Comparison of ENCODE assay signal across 8 cellular contexts in the genomic region with DNA sequence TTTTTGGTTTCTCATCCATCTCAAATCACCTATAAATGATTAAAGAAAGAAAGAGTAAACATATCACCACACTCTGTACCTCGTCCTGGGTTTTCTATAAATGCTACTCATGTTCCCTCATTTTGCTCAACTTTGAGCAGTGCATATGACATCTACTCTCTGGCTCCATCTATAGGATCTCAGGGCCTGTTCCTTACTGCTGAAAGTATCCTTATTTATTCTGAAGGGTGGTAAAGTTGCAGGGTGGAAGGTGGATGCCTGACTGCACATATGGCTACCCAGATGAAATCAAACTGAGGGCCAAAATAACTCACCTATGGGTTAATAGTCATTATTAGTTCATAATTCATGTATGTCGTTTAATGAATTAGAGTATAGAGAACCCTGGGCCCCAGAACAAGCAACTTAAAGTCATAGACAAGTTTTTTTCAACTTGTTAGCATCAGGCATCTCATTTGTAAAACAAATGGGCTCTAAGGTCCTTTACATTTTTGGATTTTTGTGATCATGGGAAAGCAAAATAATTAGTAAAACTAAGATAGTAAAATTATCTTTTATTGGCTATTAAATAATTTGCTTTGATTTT. TPM values are rescaled to one million over a fixed set of nuclear protein-coding genes. Genes with fewer than 3 reads are reported as not detected.
A peak's percentile ranks its signal among the peaks of the same experiment; 100 is the strongest.
DNase-seq lines count a peak whose midpoint lies in the region; ATAC-seq, FAIRE-seq and TF ChIP-seq lines count a peak whose summit lies in the region.

No MANE protein-coding gene starts in this region.

- WGBS in HepG2 (ENCODE audit: low lambda C conversion rate): 71% methylated on average over 2 of the region's 2 CpGs

- peak; percentile 65 to 74 for ATAC-seq in activated T-cell treated with anti-CD3 and anti-CD28 coated beads, Interleukin-2, amount 50 U/mL, for 72 hours (replicated peaks in 1 of 2)
- ATAC-seq in HG03135 (IDR thresholded peaks at IDR 0.05; ENCODE audit: unreplicated experiment) (peak; percentile 63), HepG2 (peak; percentile 97)
- peak; percentile 79 for ATAC-seq in central memory CD8-positive, alpha-beta T cell (replicated peaks; ENCODE audit: extremely low read depth, poor library complexity, severe bottlenecking)

- no peak overlapping the region for H3K27ac ChIP-seq in HepG2 (ENCODE audit: extremely low read length, insufficient read depth, low read length)

- CTCF ChIA-PET in HepG2 (lab: Yijun Ruan, JAX; ENCODE audit: low intra/inter-chr PET ratio, low total read pairs): interaction anchor here (2.1 kb wide), 1 partner anchor 74 kb away, joined by 11 read pairs; no protein-coding TSS in a partner anchor

- peaks cover 17 to 77% of the 10 kb centered on the region in 2 experiments for H3K36me3 ChIP-seq in HepG2 (replicated peaks in 1 of 2; ENCODE audit: control insufficient read depth in 1 of 2, insufficient read depth in 2 of 2, low read length in 2 of 2)

- peaks cover 17 to 40% of the 10 kb centered on the region in 2 donors for H3K36me3 Mint-ChIP-seq in activated T-cell treated with anti-CD3 and anti-CD28 coated beads, Interleukin-2, amount 50 U/mL, for 72 hours (ENCODE audit: insufficient read depth in 2 of 2)
- peaks cover 95% of the 10 kb centered on the region for H3K36me3 Mint-ChIP-seq in activated T-cell treated with anti-CD3 and anti-CD28 coated beads, Interleukin-2, amount 50 U/mL, for 24 hours (ENCODE audit: low read depth)
- H3K36me3 Mint-ChIP-seq in central memory CD8-positive, alpha-beta T cell (ENCODE audit: insufficient read depth): peaks cover 74% of the 10 kb centered on the region

- no peak overlapping the region for H3K4me3 ChIP-seq in HepG2 (replicated peaks in 1 of 3; ENCODE audit: insufficient read depth in 1 of 3, low read depth in 2 of 3, low read length in 3 of 3)

- no peaks in the 10 kb centered on the region for H3K27me3 Mint-ChIP-seq in activated T-cell treated with anti-CD3 and anti-CD28 coated beads, Interleukin-2, amount 50 U/mL, for 72 hours (ENCODE audit: low read depth)
- no peaks in the 10 kb centered on the region for H3K27me3 Mint-ChIP-seq in activated T-cell treated with anti-CD3 and anti-CD28 coated beads, Interleukin-2, amount 50 U/mL, for 24 hours
- no peaks in the 10 kb centered on the region for H3K27me3 Mint-ChIP-seq in central memory CD8-positive, alpha-beta T cell

- no peaks in the 10 kb centered on the region for H4K20me1 ChIP-seq in HepG2 (ENCODE audit: insufficient read depth, low read length)

- H3K27ac Mint-ChIP-seq in activated T-cell treated with anti-CD3 and anti-CD28 coated beads, Interleukin-2, amount 50 U/mL, for 72 hours: peak overlapping the region; percentile 36
- H3K27ac Mint-ChIP-seq in activated T-cell treated with anti-CD3 and anti-CD28 coated beads, Interleukin-2, amount 50 U/mL, for 24 hours: no peak overlapping the region
- H3K27ac Mint-ChIP-seq in central memory CD8-positive, alpha-beta T cell (ENCODE audit: low read depth): peak overlapping the region; percentile 7

- H3K4me1 Mint-ChIP-seq in activated T-cell treated with anti-CD3 and anti-CD28 coated beads, Interleukin-2, amount 50 U/mL, for 72 hours (ENCODE audit: low read depth): no peaks in the 10 kb centered on the region
- no peaks in the 10 kb centered on the region for H3K4me1 Mint-ChIP-seq in activated T-cell treated with anti-CD3 and anti-CD28 coated beads, Interleukin-2, amount 50 U/mL, for 24 hours (ENCODE audit: low read depth)
- peaks cover 11% of the 10 kb centered on the region for H3K4me1 Mint-ChIP-seq in central memory CD8-positive, alpha-beta T cell

- FAIRE-seq in HepG2 (lab: Jason Lieb, UNC) (no peak), urothelium cell line (lab: Jason Lieb, UNC) (no peak)

- DNase-seq in activated T-cell treated with anti-CD3 and anti-CD28 coated beads, Interleukin-2, amount 50 U/mL, for 72 hours: peak in 1 of 2 donors; percentile 13
- no peak for DNase-seq in activated T-cell treated with anti-CD3 and anti-CD28 coated beads, Interleukin-2, amount 50 U/mL, for 24 hours
- DNase-seq in NOMO-1 treated with DMSO at 0.1 percent for 48 hours (lab: John Stamatoyannopoulos, UW; ENCODE audit: unreplicated experiment): peak; percentile 50
- DNase-seq in central memory CD8-positive, alpha-beta T cell (ENCODE audit: low spot score in 2 of 2): peak in 1 of 2 donors; percentile 19
- DNase-seq in HepG2 (ENCODE audit: low spot score): peak; percentile 50
- peak; percentile 32 for DNase-seq in urothelium cell line (ENCODE audit: low spot score)
- no peak for DNase-seq in ureter (ENCODE audit: low spot score)

- no peaks in the 10 kb centered on the region for H3K9me3 Mint-ChIP-seq in activated T-cell treated with anti-CD3 and anti-CD28 coated beads, Interleukin-2, amount 50 U/mL, for 72 hours
- no peaks in the 10 kb centered on the region for H3K9me3 Mint-ChIP-seq in activated T-cell treated with anti-CD3 and anti-CD28 coated beads, Interleukin-2, amount 50 U/mL, for 24 hours
- H3K9me3 Mint-ChIP-seq in central memory CD8-positive, alpha-beta T cell: no peaks in the 10 kb centered on the region

- H3K9me3 ChIP-seq in HepG2 (ENCODE audit: low read length): no peaks in the 10 kb centered on the region

- TF ChIP-seq EP300 in HepG2 (IDR thresholded peaks at IDR 0.05; ENCODE audit: low read depth in 2 of 2, low read length in 2 of 2) (no peak), HepG2 (CRISPR knock-in tag; IDR thresholded peaks at IDR 0.05; ENCODE audit: borderline replicate concordance) (no peak)

- H3K27me3 ChIP-seq in HepG2 (ENCODE audit: control insufficient read depth in 1 of 2, insufficient read depth in 2 of 2, low read length in 2 of 2): no peaks in the 10 kb centered on the region

- no peaks in the 10 kb centered on the region for H3K79me2 ChIP-seq in HepG2 (ENCODE audit: insufficient read depth, low read length)

- H3K4me1 ChIP-seq in HepG2 (ENCODE audit: insufficient read depth, low read length): no peaks in the 10 kb centered on the region

- TF ChIP-seq RAD21 in HepG2 (CRISPR knock-in tag; IDR thresholded peaks at IDR 0.05): peak; percentile 47; the same call in 1 of the 2 replicates

- no peak overlapping the region for H2AFZ ChIP-seq in HepG2 (ENCODE audit: low read length)

- H3K9ac ChIP-seq in HepG2 (ENCODE audit: insufficient read depth, low read depth, low read length): no peak overlapping the region

- no peak for TF ChIP-seq POLR2A in HepG2 (IDR thresholded peaks at IDR 0.05; ENCODE audit: insufficient read depth in 1 of 2, low read depth in 2 of 2, low read length in 2 of 2)

- TF ChIP-seq CTCF in HepG2 (CRISPR knock-in tag; IDR thresholded peaks at IDR 0.05): peak; percentile 62

- intact Hi-C loops in HepG2 (cut with micrococcal nuclease; ENCODE audit: unreplicated experiment): loop anchor here (1.0 to 10.0 kb wide), 2 partner anchors 73 to 81 kb away; no protein-coding TSS in a partner anchor

- no peak overlapping the region for H3K4me3 Mint-ChIP-seq in activated T-cell treated with anti-CD3 and anti-CD28 coated beads, Interleukin-2, amount 50 U/mL, for 72 hours
- no peak overlapping the region for H3K4me3 Mint-ChIP-seq in activated T-cell treated with anti-CD3 and anti-CD28 coated beads, Interleukin-2, amount 50 U/mL, for 24 hours
- H3K4me3 Mint-ChIP-seq in central memory CD8-positive, alpha-beta T cell: no peak overlapping the region

- H3K4me2 ChIP-seq in HepG2 (ENCODE audit: low read depth, low read length): no peak overlapping the region

- POLR2A ChIA-PET in HepG2 (lab: Yijun Ruan, JAX): no interaction called here

- no TSS peak for BruUV-seq in HepG2 (replicated peaks; lab: Mats Ljungman, UMichigan)

- in situ Hi-C loops in HepG2 (cut with HindIII; ENCODE audit: extremely low pct_ligation_motif_present, low pct_unique_long_range_greater_than_20kb): no loop called here

TF ChIP-seq in HepG2, 621 proteins besides CTCF, POLR2A, EP300 and RAD21:
- TF ChIP-seq SAP130 (CRISPR knock-in tag; IDR thresholded peaks at IDR 0.05; ENCODE audit: low read depth) (0 out of 2 replicates have a peak, but pooled peaks have one; percentile 30), EZH2 (conservative IDR thresholded peaks at IDR 0.05; ENCODE audit: low read depth, low read length) (no peak), KLF13 (CRISPR knock-in tag; IDR thresholded peaks at IDR 0.05) (no peak), SMC3 (IDR thresholded peaks at IDR 0.05; ENCODE audit: low read length) (peak; percentile 65), SMAD9 (CRISPR knock-in tag; IDR thresholded peaks at IDR 0.05) (no peak), NFKB2 (CRISPR knock-in tag; IDR thresholded peaks at IDR 0.05; ENCODE audit: borderline replicate concordance) (no peak), ZNF20 (CRISPR knock-in tag; IDR thresholded peaks at IDR 0.05) (no peak), STAG1 (CRISPR knock-in tag; IDR thresholded peaks at IDR 0.05) (peak; percentile 56)
TF ChIP-seq in HepG2: peak in this region for 3.

RNA-seq across cellular contexts. Expression of a gene that starts 46.5 kb away (rescaled TPM):
- total RNA-seq in activated T-cell treated with anti-CD3 and anti-CD28 coated beads, Interleukin-2, amount 50 U/mL, for 72 hours: 10 to 100 TPM; 22.6 to 29.5 TPM
- total RNA-seq in HepG2 (2016; rRNA removed; fragmentation: Illumina TruSeq; extraction: Trizol) (0.46 and 1.1 TPM in 2 replicates), ureter (3.8 TPM)
- total RNA-seq in HepG2 (2016; cell fraction: cytosol; rRNA removed; fragmentation: Illumina TruSeq; extraction: Trizol; ENCODE audit: low read depth): 0.26 and 0.30 TPM in 2 replicates
- total RNA-seq in HepG2 (2016; cell fraction: insoluble cytoplasmic fraction; rRNA removed; fragmentation: Illumina TruSeq; extraction: Trizol): 0.37 and 0.41 TPM in 2 replicates
- total RNA-seq in HepG2 (2016; cell fraction: membrane; rRNA removed; fragmentation: Illumina TruSeq; extraction: Trizol): 0.14 and 0.19 TPM in 2 replicates
- not detected in 2 replicates for total RNA-seq in HepG2 (2016; cell fraction: nucleus; rRNA removed; fragmentation: Illumina TruSeq; extraction: Trizol)
- polyA plus RNA-seq in HepG2 (2011; rRNA removed): 0.18 and 0.25 TPM in 2 replicates
- 0.50 and 0.68 TPM in 2 replicates for polyA plus RNA-seq in HepG2 (2011; cell fraction: cytosol; rRNA removed)
- polyA plus RNA-seq in HepG2 (2011; cell fraction: nucleus; rRNA removed): 0.10 and 0.35 TPM in 2 replicates
- 0.21 and 0.25 TPM in 2 replicates for polyA plus RNA-seq in HepG2 (2012)
- 0.14 and 0.24 TPM in 2 replicates for polyA plus RNA-seq in HepG2 (2016; cell fraction: cytosol; fragmentation: Illumina TruSeq; extraction: Trizol; ENCODE audit: low read depth)
- polyA plus RNA-seq in HepG2 (2016; cell fraction: insoluble cytoplasmic fraction; fragmentation: Illumina TruSeq; extraction: Trizol; ENCODE audit: low read depth): 0.27 and 1.4 TPM in 2 replicates
- 0.43 and 0.53 TPM in 2 replicates for polyA plus RNA-seq in HepG2 (2016; cell fraction: membrane; fragmentation: Illumina TruSeq; extraction: Trizol; ENCODE audit: low read depth)
- polyA plus RNA-seq in HepG2 (2016; cell fraction: nucleus; fragmentation: Illumina TruSeq; extraction: Trizol; ENCODE audit: insufficient read depth, low read depth): 0.72 TPM in 1 of 2 replicates, not detected in the other
- 3.3 TPM in 1 of 2 replicates, not detected in the other for polyA minus RNA-seq in HepG2 (2011; rRNA and poly(A)+ RNA removed; ENCODE audit: low replicate concordance)
- not detected in 2 replicates for polyA minus RNA-seq in HepG2 (2011; cell fraction: cytosol; rRNA and poly(A)+ RNA removed)
- polyA minus RNA-seq in HepG2 (2011; cell fraction: nucleus; rRNA and poly(A)+ RNA removed): not detected in 2 replicates

Comparison
In these comparisons a context has a peak if more than half of its experiments do, and no peak if none do; other contexts are left out.
1. DNase-seq: peak in NOMO-1 treated with DMSO at 0.1 percent for 48 hours (single experiment), HepG2 (single experiment) and urothelium cell line (single experiment); none in activated T-cell treated with anti-CD3 and anti-CD28 coated beads, Interleukin-2, amount 50 U/mL, for 24 hours (single experiment) and ureter (single experiment).
2. Peak in every context shown above with its lines, with median percentiles within 50 percentile points of each other: ATAC-seq.